In genomic region chrX:150886381-150886780, GRCh38 we compare ENCODE assay signal across 1 cellular context.
TF ChIP-seq lines count a peak whose summit lies in the region.

No MANE protein-coding gene starts in this region.

TF ChIP-seq in K562, 482 proteins besides CTCF, POLR2A, EP300 and RAD21 (continued from another document):
- peak; percentile 30; the same call in 1 of the 2 replicates for TF ChIP-seq TFE3 (CRISPR knock-in tag; IDR thresholded peaks at IDR 0.05)
